ENCODE assay signal across 11 cellular contexts in genomic region chr9:100554935-100555401, GRCh38. TPM values are rescaled to one million over a fixed set of nuclear protein-coding genes. Genes with fewer than 3 reads are reported as not detected.
DNase-seq lines count a peak whose midpoint lies in the region; ATAC-seq and TF ChIP-seq lines count a peak whose summit lies in the region.
"Had no signal": no experiment of that assay in that cellular context is flagged by ENCODE, and none has a peak within 500 bp of the region (broad histone marks: within the 10 kb centered on the region; RNA-seq: fewer than 3 reads in every experiment).

No MANE protein-coding gene starts in this region.

- intact Hi-C loops in Right ventricle myocardium inferior (cut with DNase I) (no loop called here), cardiac septum (cut with DNase I) (no loop called here)

- no peak for TF ChIP-seq CTCF in fibroblast of pulmonary artery (IDR thresholded peaks at IDR 0.05; ENCODE audit: low read length, missing control alignments)

- DNase-seq in Ammon's horn (ENCODE audit: low spot score) (peak; percentile 82), LHCN-M2 (ENCODE audit: low read depth) (peak; percentile 54), fibroblast of pulmonary artery (ENCODE audit: low read depth) (peak; percentile 40), Right ventricle myocardium inferior (ENCODE audit: missing footprints) (no peak), GF-D8 (lab: John Stamatoyannopoulos, UW) (no peak), cardiac septum (ENCODE audit: low spot score) (no peak), DMS79 (lab: John Stamatoyannopoulos, UW) (no peak)
- DNase-seq: activated naive CD4-positive, alpha-beta T cell; SJCRH30 had no signal

- ATAC-seq in GM21515 (IDR thresholded peaks at IDR 0.05; ENCODE audit: unreplicated experiment) (peak; percentile 34), Right ventricle myocardium inferior (no peak)
- ATAC-seq: GM23338 had no signal

- H3K4me3 ChIP-seq in fibroblast of pulmonary artery (replicated peaks; ENCODE audit: low read depth, low read length), result no peak overlapping the region
- H3K4me3 ChIP-seq: GM23338, SJCRH30 had no signal

RNA-seq across cellular contexts. Expression of gene CAVIN4, which starts 22.9 kb away (rescaled TPM):
- 2.2 and 5.2 TPM in 2 replicates for total RNA-seq in LHCN-M2 (2014; rRNA removed)
- 10.8 TPM for polyA plus RNA-seq in LHCN-M2 (2012)
- total RNA-seq in Right ventricle myocardium inferior, result 79.3 TPM
- 102 TPM for total RNA-seq in cardiac septum

Comparison
In these comparisons a context has a peak if more than half of its experiments do, and no peak if none do; other contexts are left out.
1. DNase-seq: peak in Ammon's horn (single experiment), LHCN-M2 (single experiment) and fibroblast of pulmonary artery (single experiment); none in Right ventricle myocardium inferior (single experiment), GF-D8 (single experiment), cardiac septum (single experiment) and DMS79 (single experiment).
2. RNA of gene CAVIN4, which starts 22.9 kb away (total RNA-seq): 102 TPM in cardiac septum (single experiment) and 79.3 TPM in Right ventricle myocardium inferior (single experiment); 2.2 to 5.2 TPM in LHCN-M2; every median in the first group is over 10 times any median in the second.